22 cellular contexts compared by ENCODE assay signal in the genomic region with DNA sequence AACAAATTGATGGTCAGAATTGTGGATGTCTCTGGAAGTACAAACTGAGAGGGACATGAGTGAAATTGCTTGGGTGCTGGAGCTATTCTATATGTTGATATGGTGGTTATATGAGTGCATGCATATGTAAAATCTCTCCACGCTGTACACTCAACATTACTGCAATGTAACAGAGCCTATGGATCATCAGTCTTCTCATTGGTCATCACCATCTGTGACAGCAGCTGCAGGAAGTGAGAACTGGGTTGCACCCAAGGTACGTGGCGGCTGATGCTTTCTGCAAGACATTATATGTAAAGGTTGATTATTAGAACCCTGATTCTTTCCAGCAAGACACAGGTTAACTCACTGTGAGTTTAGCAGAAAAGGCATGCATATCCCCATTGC.
DNase-seq lines count a peak whose midpoint lies in the region; ATAC-seq, FAIRE-seq and TF ChIP-seq lines count a peak whose summit lies in the region.
"Had no signal": no experiment of that assay in that cellular context is flagged by ENCODE, and none has a peak within 500 bp of the region (broad histone marks: within the 10 kb centered on the region; RNA-seq: fewer than 3 reads in every experiment).

No MANE protein-coding gene starts in this region.

- peaks cover 41% of the 10 kb centered on the region for H3F3A ChIP-seq in neural progenitor cell (ENCODE audit: low read depth)

- H3K79me2 ChIP-seq in Karpas-422 (ENCODE audit: low read length) (no peaks in the 10 kb centered on the region), GM12878 (ENCODE audit: control insufficient read depth, insufficient read depth, low read length) (no peaks in the 10 kb centered on the region), neural progenitor cell (ENCODE audit: low read depth) (no peaks in the 10 kb centered on the region)

- no peak for FAIRE-seq in GM12878 (lab: Jason Lieb, UNC)
- FAIRE-seq: A549, D721Med, G401.6, GM12892, GM18507, GM19239 had no signal

- TF ChIP-seq POLR2A in GM12878 (IDR thresholded peaks at IDR 0.05; ENCODE audit: low read depth, low read length): no peak

- H3K4me3 ChIP-seq in Karpas-422 (ENCODE audit: low read length) (peak overlapping the region; percentile 67), GM12878 (no peak overlapping the region), neural progenitor cell (no peak overlapping the region)
- H3K4me3 ChIP-seq: A549; BLaER1 treated with 17β-estradiol and CSF1 and Interleukin-3, amounts not matched to agents 10 nM and 100 nM had no signal

- TF ChIP-seq RAD21 in GM12878 (IDR thresholded peaks at IDR 0.05; ENCODE audit: insufficient read depth, low read depth, low read length): no peak

- no peaks in the 10 kb centered on the region for H3K9me3 ChIP-seq in Karpas-422 (ENCODE audit: low read length)
- no peaks in the 10 kb centered on the region for H3K9me3 ChIP-seq in GM12878 (replicated peaks; ENCODE audit: control insufficient read depth, insufficient read depth, low read length)
- no peaks in the 10 kb centered on the region for H3K9me3 ChIP-seq in neural progenitor cell (ENCODE audit: low read depth)
- H3K9me3 ChIP-seq: A549; BLaER1 treated with 17β-estradiol and CSF1 and Interleukin-3, amounts not matched to agents 10 nM and 100 nM; Caco-2 had no signal

- H2AFZ ChIP-seq in Karpas-422 (ENCODE audit: low read length) (no peak overlapping the region), GM12878 (ENCODE audit: control insufficient read depth, low read depth, low read length) (no peak overlapping the region), neural progenitor cell (replicated peaks) (no peak overlapping the region)

- intact Hi-C loops in GM12878 (cut with micrococcal nuclease; ENCODE audit: unreplicated experiment): loop anchor here (2.0 kb wide), 2 partner anchors 55 to 93 kb away; no protein-coding TSS in a partner anchor

- 14% methylated on average over 3 of the region's 3 CpGs for WGBS in GM12878 (ENCODE audit: insufficient coverage, insufficient replicate concordance, low lambda C conversion rate, missing lambda C conversion rate)

- H4K20me1 ChIP-seq in Karpas-422 (ENCODE audit: insufficient read depth, low read depth, low read length): no peaks in the 10 kb centered on the region
- H4K20me1 ChIP-seq in GM12878 (ENCODE audit: control insufficient read depth, insufficient read depth): no peaks in the 10 kb centered on the region
- peaks cover 8% of the 10 kb centered on the region for H4K20me1 ChIP-seq in neural progenitor cell (ENCODE audit: low read depth)
- H4K20me1 ChIP-seq: BLaER1 treated with 17β-estradiol and CSF1 and Interleukin-3, amounts not matched to agents 10 nM and 100 nM had no signal

- H3K27me3 ChIP-seq in Karpas-422 (ENCODE audit: low read length) (no peaks in the 10 kb centered on the region), GM12878 (replicated peaks in 1 of 2; ENCODE audit: control insufficient read depth in 2 of 2, insufficient read depth in 2 of 2, low read length in 1 of 2) (no peaks in the 10 kb centered on the region; a peak in 1 of 4 replicates), neural progenitor cell (no peaks in the 10 kb centered on the region)
- H3K27me3 ChIP-seq: BLaER1 treated with 17β-estradiol and CSF1 and Interleukin-3, amounts not matched to agents 10 nM and 100 nM had no signal

- H3K4me2 ChIP-seq in Karpas-422 (ENCODE audit: low read depth, low read length, poor library complexity, severe bottlenecking) (peak overlapping the region; percentile 89), GM12878 (ENCODE audit: control insufficient read depth, insufficient read depth) (no peak overlapping the region), neural progenitor cell (no peak overlapping the region)
- H3K4me2 ChIP-seq: A549; BLaER1 treated with 17β-estradiol and CSF1 and Interleukin-3, amounts not matched to agents 10 nM and 100 nM had no signal

- RAD21 ChIA-PET in GM12878 (lab: Charles Lee; ENCODE audit: unreplicated experiment): interaction anchor here (0.6 to 11.6 kb wide), 9 partner anchors 10 to 139 kb away, joined by 3 to 202 read pairs (median 5); no protein-coding TSS in a partner anchor

- in situ Hi-C loops in GM12878 (cut with MboI): no loop called here

- no peak for TF ChIP-seq EP300 in GM12878 (IDR thresholded peaks at IDR 0.05; ENCODE audit: borderline replicate concordance in 1 of 2, control insufficient read depth in 1 of 2, low read depth in 2 of 2, low read length in 2 of 2)

- peaks cover 25% of the 10 kb centered on the region for H3K4me1 Mint-ChIP-seq in neural progenitor cell

- H3K36me3 Mint-ChIP-seq in neural progenitor cell: no peaks in the 10 kb centered on the region
- H3K36me3 Mint-ChIP-seq: CD8-positive, alpha-beta T cell had no signal

- POLR2A ChIA-PET in GM12878 (lab: Charles Lee): interaction anchor here (0.6 to 6.5 kb wide), 3 partner anchors 51 to 92 kb away, joined by 3 to 64 read pairs (median 4); no protein-coding TSS in a partner anchor

- H3K9me2 ChIP-seq in Karpas-422 (replicated peaks; ENCODE audit: insufficient read depth, low read length): no peaks in the 10 kb centered on the region

- H3K4me1 ChIP-seq in Karpas-422 (ENCODE audit: low read length) (peaks cover 97% of the 10 kb centered on the region), GM12878 (ENCODE audit: control insufficient read depth, insufficient read depth, low read length) (peaks cover 3% of the 10 kb centered on the region; the same call in 1 of the 2 replicates), neural progenitor cell (peaks cover 63% of the 10 kb centered on the region)
- H3K4me1 ChIP-seq: A549, Caco-2 had no signal

- ATAC-seq in GM12878: no peak
- ATAC-seq in GM18870 (IDR thresholded peaks at IDR 0.05; ENCODE audit: unreplicated experiment): no peak
- ATAC-seq: A549; CD8-positive, alpha-beta T cell had no signal

- CTCF ChIA-PET in GM12878 (lab: Yijun Ruan, JAX): interaction anchor here (0.6 to 13.7 kb wide), 19 partner anchors 10 to 1338 kb away, joined by 3 to 164 read pairs (median 4); no protein-coding TSS in a partner anchor

- no peaks in the 10 kb centered on the region for H3K9me3 Mint-ChIP-seq in neural progenitor cell
- H3K9me3 Mint-ChIP-seq: CD4-positive, alpha-beta T cell; CD8-positive, alpha-beta T cell had no signal

- no peak overlapping the region for H3K4me3 Mint-ChIP-seq in neural progenitor cell
- H3K4me3 Mint-ChIP-seq: B cell; CD4-positive, alpha-beta T cell; CD8-positive, alpha-beta T cell had no signal

- H3K27ac Mint-ChIP-seq in neural progenitor cell: peak overlapping the region; percentile 50
- H3K27ac Mint-ChIP-seq: B cell; CD4-positive, alpha-beta T cell; CD8-positive, alpha-beta T cell had no signal

- DNase-seq in Karpas-422: peak; percentile 92
- DNase-seq in GM12878 (ENCODE audit: low read depth, low spot score): no peak
- DNase-seq in neural progenitor cell (ENCODE audit: low spot score): no peak
- no peak for DNase-seq in stimulated activated CD4-positive, alpha-beta T cell treated with anti-CD3 and anti-CD28 coated beads, Interleukin-2, amount 100 ng/mL, for 48 hours
- DNase-seq: AML-193; Caco-2; Calu3; CD4-positive, alpha-beta T cell; CD8-positive, alpha-beta T cell; DMS79 treated with DMSO at 0.1 percent for 48 hours; GF-D8 had no signal

- SMC1A ChIA-PET in GM12878 (lab: Charles Lee; ENCODE audit: uncharacterized antibody, unreplicated experiment): interaction anchor here (0.6 to 17.8 kb wide), 19 partner anchors 9 to 244 kb away, joined by 3 to 258 read pairs (median 7); no protein-coding TSS in a partner anchor

- BruUV-seq in GM12878 (replicated peaks; lab: Mats Ljungman, UMichigan): no TSS peak

- H3K9ac ChIP-seq in Karpas-422 (ENCODE audit: low read length): peak overlapping the region; percentile 91
- no peak overlapping the region for H3K9ac ChIP-seq in GM12878 (ENCODE audit: control insufficient read depth, insufficient read depth, low read length)
- no peak overlapping the region for H3K9ac ChIP-seq in neural progenitor cell
- H3K9ac ChIP-seq: BLaER1 treated with 17β-estradiol and CSF1 and Interleukin-3, amounts not matched to agents 10 nM and 100 nM had no signal

- H3K36me3 ChIP-seq in Karpas-422 (ENCODE audit: insufficient read depth, low read length): no peaks in the 10 kb centered on the region
- H3K36me3 ChIP-seq in GM12878 (ENCODE audit: control insufficient read depth in 2 of 2, insufficient read depth in 2 of 2, low read length in 1 of 2): no peaks in the 10 kb centered on the region
- no peaks in the 10 kb centered on the region for H3K36me3 ChIP-seq in neural progenitor cell
- H3K36me3 ChIP-seq: BLaER1 treated with 17β-estradiol and CSF1 and Interleukin-3, amounts not matched to agents 10 nM and 100 nM had no signal

- peaks cover 2% of the 10 kb centered on the region for H3K27me3 Mint-ChIP-seq in neural progenitor cell (ENCODE audit: insufficient read depth, low read depth)
- H3K27me3 Mint-ChIP-seq: B cell; CD4-positive, alpha-beta T cell had no signal

- TF ChIP-seq CTCF in GM12878 (IDR thresholded peaks at IDR 0.05 in 2 of 3, conservative IDR thresholded peaks at IDR 0.05 in 1 of 3; ENCODE audit: control insufficient read depth in 2 of 3, extremely low read depth in 1 of 3, insufficient read depth in 1 of 3, low read depth in 3 of 3, low read length in 3 of 3) (no peak), neural progenitor cell (IDR thresholded peaks at IDR 0.05) (no peak)

- H3K27ac ChIP-seq in Karpas-422 (ENCODE audit: low read length): peak overlapping the region; percentile 99
- H3K27ac ChIP-seq in GM12878 (ENCODE audit: control insufficient read depth, insufficient read depth): no peak overlapping the region
- H3K27ac ChIP-seq in neural progenitor cell: no peak overlapping the region
- H3K27ac ChIP-seq: 22Rv1; A549; BLaER1 treated with 17β-estradiol and CSF1 and Interleukin-3, amounts not matched to agents 10 nM and 100 nM; C4-2B had no signal

TF ChIP-seq in GM12878, 131 proteins besides CTCF, POLR2A, EP300 and RAD21 (continues in another document):
- TF ChIP-seq SPI1 (IDR thresholded peaks at IDR 0.05; ENCODE audit: borderline replicate concordance, insufficient read depth, low read depth, low read length): peak; percentile 15; the same call in 1 of the 2 replicates
